10 cellular contexts compared by ENCODE assay signal in the genomic region with DNA sequence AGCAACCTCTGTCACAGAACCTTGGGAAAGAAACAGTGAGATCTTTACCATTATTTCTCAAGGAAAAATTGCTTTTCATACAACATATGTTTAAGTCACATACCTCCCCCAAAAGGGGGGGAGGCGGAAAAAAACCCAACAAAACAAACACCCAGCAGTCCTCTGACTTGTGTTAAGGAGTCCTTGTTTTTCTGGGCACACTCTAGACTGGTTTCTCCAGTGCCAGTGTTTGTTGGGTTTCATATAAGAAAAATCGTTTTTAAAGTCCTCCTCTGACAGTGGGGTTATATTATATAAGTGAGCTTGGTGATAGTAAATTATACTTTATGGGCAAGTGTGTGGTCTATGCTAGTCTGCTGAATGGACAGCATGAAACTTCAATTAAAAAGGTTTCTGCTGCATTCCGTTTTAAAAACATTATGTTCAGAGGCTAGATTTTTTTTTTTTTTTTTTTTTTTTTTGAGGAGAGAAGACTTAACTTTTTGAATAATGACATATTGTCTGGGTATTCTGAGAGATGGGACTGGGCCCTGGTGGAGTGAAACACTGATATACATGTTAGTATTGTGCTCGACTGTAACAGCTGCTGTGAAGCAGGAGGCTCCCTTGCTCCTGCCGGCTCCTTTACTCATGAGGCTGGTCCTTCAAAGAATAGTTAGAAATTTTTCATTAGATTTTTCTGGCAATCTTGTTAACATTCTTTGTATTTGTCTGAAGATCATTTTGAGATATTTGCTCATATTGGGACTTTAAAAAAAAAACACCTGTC.
A peak's percentile ranks its signal among the peaks of the same experiment; 100 is the strongest.
DNase-seq lines count a peak whose midpoint lies in the region; ATAC-seq and TF ChIP-seq lines count a peak whose summit lies in the region.
"Had no signal": no experiment of that assay in that cellular context is flagged by ENCODE, and none has a peak within 500 bp of the region (broad histone marks: within the 10 kb centered on the region; RNA-seq: fewer than 3 reads in every experiment).

No MANE protein-coding gene starts in this region.

- peaks cover 27 to 99% (median 95%) of the 10 kb centered on the region in 11 experiments; a peak in 21 of 22 replicates for H4K20me1 ChIP-seq in BLaER1 treated with 17β-estradiol and CSF1 and Interleukin-3, amounts not matched to agents 10 nM and 100 nM

- no peaks in the 10 kb centered on the region for H3K9me3 ChIP-seq in BLaER1 treated with 17β-estradiol and CSF1 and Interleukin-3, amounts not matched to agents 10 nM and 100 nM (replicated peaks in 1 of 11)
- H3K9me3 ChIP-seq in adipocyte (ENCODE audit: control insufficient read depth, low read length) (no peaks in the 10 kb centered on the region), heart left ventricle (no peaks in the 10 kb centered on the region), prostate gland (no peaks in the 10 kb centered on the region)

- H3K4me2 ChIP-seq in BLaER1 treated with 17β-estradiol and CSF1 and Interleukin-3, amounts not matched to agents 10 nM and 100 nM: peak overlapping the region in 7 of 11 experiments; percentile 3 to 66 (median 40); a peak in 9 of 22 replicates

- ATAC-seq in heart left ventricle (peak in 1 of 4 donors; percentile 70), GM21529 (IDR thresholded peaks at IDR 0.05; ENCODE audit: unreplicated experiment) (no peak), HG03025 (IDR thresholded peaks at IDR 0.05; ENCODE audit: low FRiP score, unreplicated experiment) (no peak)

- TF ChIP-seq POLR2A in heart left ventricle (IDR thresholded peaks at IDR 0.05) (no peak), prostate gland (IDR thresholded peaks at IDR 0.05) (no peak)

- H3K27me3 ChIP-seq in BLaER1 treated with 17β-estradiol and CSF1 and Interleukin-3, amounts not matched to agents 10 nM and 100 nM: no peaks in the 10 kb centered on the region
- H3K27me3 ChIP-seq in adipocyte (replicated peaks; ENCODE audit: control insufficient read depth, insufficient read depth, low read length): no peaks in the 10 kb centered on the region
- no peaks in the 10 kb centered on the region for H3K27me3 ChIP-seq in heart left ventricle
- H3K27me3 ChIP-seq in prostate gland (replicated peaks; ENCODE audit: insufficient read depth): no peaks in the 10 kb centered on the region

- no peak overlapping the region for H3K9ac ChIP-seq in BLaER1 treated with 17β-estradiol and CSF1 and Interleukin-3, amounts not matched to agents 10 nM and 100 nM
- peak overlapping the region; percentile 4 for H3K9ac ChIP-seq in adipocyte (ENCODE audit: low read length)

- TF ChIP-seq CTCF in heart left ventricle (IDR thresholded peaks at IDR 0.05) (no peak), prostate gland (IDR thresholded peaks at IDR 0.05) (no peak)

- intact Hi-C loops in heart left ventricle (cut with DNase I) (loop anchor here in 4 of 10 donors (5.0 to 10.0 kb wide), 4 partner anchors 33 to 74 kb away; a partner anchor contains a TSS), prostate gland (cut with DNase I) (no loop called here)

- H3K4me3 ChIP-seq in BLaER1 treated with 17β-estradiol and CSF1 and Interleukin-3, amounts not matched to agents 10 nM and 100 nM: no peak overlapping the region
- H3K4me3 ChIP-seq in adipocyte (ENCODE audit: low read length) (peak overlapping the region; percentile 53), heart left ventricle (peak overlapping the region in 7 of 12 donors; percentile 15 to 46 (median 35)), prostate gland (peak overlapping the region; percentile 11 to 21)
- H3K4me3 ChIP-seq: smooth muscle cell had no signal

- DNase-seq in adipocyte (ENCODE audit: low read depth) (no peak), heart left ventricle (no peak), prostate gland (ENCODE audit: low spot score) (no peak), NCI-H2107 (lab: John Stamatoyannopoulos, UW) (no peak), inferior parietal cortex (ENCODE audit: extremely low spot score) (no peak)
- DNase-seq: NCI-H748 treated with DMSO at 0.1 percent for 48 hours had no signal

- H3K36me3 ChIP-seq in BLaER1 treated with 17β-estradiol and CSF1 and Interleukin-3, amounts not matched to agents 10 nM and 100 nM: peaks cover 0 to 99% (median 67%) of the 10 kb centered on the region in 11 experiments; a peak in 21 of 22 replicates
- H3K36me3 ChIP-seq in adipocyte (ENCODE audit: control insufficient read depth, insufficient read depth, low read length, severe bottlenecking): no peaks in the 10 kb centered on the region
- H3K36me3 ChIP-seq in heart left ventricle: no peaks in the 10 kb centered on the region
- no peaks in the 10 kb centered on the region for H3K36me3 ChIP-seq in prostate gland

- H3K27ac ChIP-seq in BLaER1 treated with 17β-estradiol and CSF1 and Interleukin-3, amounts not matched to agents 10 nM and 100 nM: peak overlapping the region in 2 of 11 experiments; percentile 22 to 30; a peak in 2 of 22 replicates
- peak overlapping the region in 10 of 12 donors; percentile 21 to 57 (median 48) for H3K27ac ChIP-seq in heart left ventricle
- H3K27ac ChIP-seq in prostate gland: peak overlapping the region; percentile 4 to 41

- WGBS in heart left ventricle, 4 donors: 60 to 70% (median 61%) methylated on average over 5 of the region's 5 CpGs
- WGBS in prostate gland: 34% methylated on average over 5 of the region's 5 CpGs

- peaks cover 32 to 98% (median 91%) of the 10 kb centered on the region in 10 experiments for H3K4me1 ChIP-seq in BLaER1 treated with 17β-estradiol and CSF1 and Interleukin-3, amounts not matched to agents 10 nM and 100 nM
- H3K4me1 ChIP-seq in adipocyte (ENCODE audit: control insufficient read depth, insufficient read depth, low read length) (peaks cover 19% of the 10 kb centered on the region), heart left ventricle (peaks cover 3 to 71% (median 33%) of the 10 kb centered on the region in 12 donors), prostate gland (replicated peaks) (peaks cover 2% of the 10 kb centered on the region)

Comparison
In these comparisons a context has a peak if more than half of its experiments do, and no peak if none do; other contexts are left out.
1. H3K4me3 ChIP-seq: peak in adipocyte (single experiment), heart left ventricle (7 of 12) and prostate gland (2 of 2); none in BLaER1 treated with 17β-estradiol and CSF1 and Interleukin-3, amounts not matched to agents 10 nM and 100 nM (0 of 10).